ENCODE assay signal across 5 cellular contexts in genomic region chr12:52492405-52492804, GRCh38. TPM values are rescaled to one million over a fixed set of nuclear protein-coding genes. Genes with fewer than 3 reads are reported as not detected.
"Had no signal": no experiment of that assay in that cellular context is flagged by ENCODE, and none has a peak within 500 bp of the region (broad histone marks: within the 10 kb centered on the region; RNA-seq: fewer than 3 reads in every experiment).

No MANE protein-coding gene starts in this region.

RNA-seq across cellular contexts. Expression of gene KRT6A, which starts 0.7 kb away (rescaled TPM):
- total RNA-seq: HT-29, LHCN-M2, NCI-H460, SJCRH30 had no signal

RNA-seq across cellular contexts. Expression of gene KRT6C, which starts 18.8 kb away (rescaled TPM):
- total RNA-seq: HT-29, LHCN-M2, NCI-H460, Right ventricle myocardium inferior, SJCRH30 had no signal

RNA-seq across cellular contexts. Expression of gene KRT5, which starts 27.8 kb away (rescaled TPM):
- total RNA-seq: HT-29, LHCN-M2, NCI-H460, SJCRH30 had no signal

RNA-seq across cellular contexts. Expression of gene KRT6B, which starts 40.5 kb away (rescaled TPM):
- total RNA-seq: LHCN-M2, NCI-H460, Right ventricle myocardium inferior, SJCRH30 had no signal

RNA-seq across cellular contexts. Expression of gene KRT75, which starts 58.2 kb away (rescaled TPM):
- total RNA-seq: LHCN-M2, NCI-H460, Right ventricle myocardium inferior, SJCRH30 had no signal
